ENCODE assay signal across 33 cellular contexts in genomic region chr22:26853071-26853470, GRCh38.
"Had no signal": no experiment of that assay in that cellular context is flagged by ENCODE, and none has a peak within 500 bp of the region (broad histone marks: within the 10 kb centered on the region; RNA-seq: fewer than 3 reads in every experiment).

No MANE protein-coding gene starts in this region.

- H3K36me3 ChIP-seq: adrenal gland, ascending aorta, brain microvascular endothelial cell, breast epithelium, cardiac muscle cell had no signal

- DNase-seq: activated effector memory CD4-positive, alpha-beta T cell treated with anti-CD3 and anti-CD28 coated beads, Interleukin-2, amount 50 U/mL, for 16 hours; activated effector memory CD4-positive, alpha-beta T cell treated with Interleukin-2 at 50 U/mL for 16 hours; activated gamma-delta T cell; activated gamma-delta T cell treated with Interleukin-2 at 50 U/mL for 16 hours; activated naive CD4-positive, alpha-beta T cell; activated naive CD4-positive, alpha-beta T cell treated with anti-CD3 and anti-CD28 coated beads for 36 hours; activated naive CD4-positive, alpha-beta T cell treated with anti-CD3 and anti-CD28 coated beads, Interleukin-2, amount 10 ng/mL, durations not matched to agents 7 days and 5 days; activated naive CD4-positive, alpha-beta T cell treated with anti-CD3 and anti-CD28 coated beads, Interleukin-2, amount 50 U/mL, for 16 hours; activated naive CD4-positive, alpha-beta T cell treated with Interleukin-2 at 50 U/mL for 16 hours; activated naive CD8-positive, alpha-beta T cell treated with anti-CD3 and anti-CD28 coated beads for 36 hours; activated naive CD8-positive, alpha-beta T cell treated with anti-CD3 and anti-CD28 coated beads, Interleukin-2, amount 10 ng/mL, durations not matched to agents 7 days and 5 days; activated naive CD8-positive, alpha-beta T cell treated with anti-CD3 and anti-CD28 coated beads, Interleukin-2, amount 50 U/mL, for 24 hours; activated T-cell treated with anti-CD3 and anti-CD28 coated beads for 4 hours; activated T-cell treated with anti-CD3 and anti-CD28 coated beads, Interleukin-2, amount 50 U/mL, for 1 hour; activated T-cell treated with anti-CD3 and anti-CD28 coated beads, Interleukin-2, amount 50 U/mL, for 24 hours; activated T-cell treated with anti-CD3 and anti-CD28 coated beads, Interleukin-2, amount 50 U/mL, for 4 hours; activated T-cell treated with anti-CD3 and anti-CD28 coated beads, Interleukin-2, amount 50 U/mL, for 48 hours; activated T-cell treated with anti-CD3 and anti-CD28 coated beads, Interleukin-2, amount 50 U/mL, for 72 hours; adrenal gland; amniotic stem cell; amygdala; anterior cingulate cortex; aorta; body of pancreas; brain microvascular endothelial cell; caudate nucleus; central memory CD4-positive, alpha-beta T cell; cerebellar nuclear complex had no signal

- H3K27me3 ChIP-seq: adrenal gland, ascending aorta, body of pancreas, breast epithelium had no signal

- H3K4me3 ChIP-seq: adrenal gland, ascending aorta, body of pancreas, breast epithelium, cardiac muscle cell had no signal

- H3K27ac ChIP-seq: adrenal gland, ascending aorta, body of pancreas, brain microvascular endothelial cell, breast epithelium, cardiac muscle cell had no signal

- ATAC-seq: activated naive CD4-positive, alpha-beta T cell treated with anti-CD3 and anti-CD28 coated beads, Interleukin-2, amount 50 U/mL, for 72 hours; activated naive CD8-positive, alpha-beta T cell treated with anti-CD3 and anti-CD28 coated beads, Interleukin-2, amount 50 U/mL, for 24 hours; activated T-cell treated with anti-CD3 and anti-CD28 coated beads, Interleukin-2, amount 50 U/mL, for 4 hours; activated T-cell treated with anti-CD3 and anti-CD28 coated beads, Interleukin-2, amount 50 U/mL, for 72 hours; activated T-helper 17 cell treated with anti-CD3 and anti-CD28 coated beads, Interleukin-2, amount 50 U/mL, for 72 hours; body of pancreas had no signal

- H3K9me3 ChIP-seq: adrenal gland, ascending aorta, body of pancreas, breast epithelium had no signal

- H3K4me1 ChIP-seq: adrenal gland, body of pancreas, breast epithelium had no signal
